2 cellular contexts compared by ENCODE assay signal in genomic region chr22:48976556-48977535, GRCh38.
TF ChIP-seq lines count a peak whose summit lies in the region.

No MANE protein-coding gene starts in this region.

TF ChIP-seq in H1, 55 proteins besides CTCF, POLR2A, EP300 and RAD21:
- no peak for TF ChIP-seq NANOG (IDR thresholded peaks at IDR 0.05; ENCODE audit: insufficient read depth, low read depth, low read length, poor library complexity, severe bottlenecking)
- TF ChIP-seq RXRA (IDR thresholded peaks at IDR 0.05; ENCODE audit: insufficient read depth, low read depth, low read length): no peak
- TF ChIP-seq TEAD4 (IDR thresholded peaks at IDR 0.05; ENCODE audit: low read depth, low read length): no peak

TF ChIP-seq in SK-N-SH, 30 proteins besides CTCF, POLR2A, EP300 and RAD21:
- no peak for TF ChIP-seq RCOR1 (IDR thresholded peaks at IDR 0.05; ENCODE audit: low read length)
- TF ChIP-seq POLR2AphosphoS5 (IDR thresholded peaks at IDR 0.05; ENCODE audit: low read depth, low read length): no peak
- TF ChIP-seq RFX5 (IDR thresholded peaks at IDR 0.05; ENCODE audit: low read length): no peak
- no peak for TF ChIP-seq RXRA (IDR thresholded peaks at IDR 0.05; ENCODE audit: borderline replicate concordance, low read depth)
- no peak for TF ChIP-seq TCF12 (IDR thresholded peaks at IDR 0.05)
- TF ChIP-seq TAF1 (IDR thresholded peaks at IDR 0.05; ENCODE audit: borderline replicate concordance, low read depth, low read length): no peak
- TF ChIP-seq CHD2 (IDR thresholded peaks at IDR 0.05; ENCODE audit: low read length, partially characterized antibody): no peak
- no peak for TF ChIP-seq GATA2 (CRISPR knock-in tag; IDR thresholded peaks at IDR 0.05)
- no peak for TF ChIP-seq FOXJ3 (CRISPR knock-in tag; IDR thresholded peaks at IDR 0.05)
- TF ChIP-seq, protein P1, sequence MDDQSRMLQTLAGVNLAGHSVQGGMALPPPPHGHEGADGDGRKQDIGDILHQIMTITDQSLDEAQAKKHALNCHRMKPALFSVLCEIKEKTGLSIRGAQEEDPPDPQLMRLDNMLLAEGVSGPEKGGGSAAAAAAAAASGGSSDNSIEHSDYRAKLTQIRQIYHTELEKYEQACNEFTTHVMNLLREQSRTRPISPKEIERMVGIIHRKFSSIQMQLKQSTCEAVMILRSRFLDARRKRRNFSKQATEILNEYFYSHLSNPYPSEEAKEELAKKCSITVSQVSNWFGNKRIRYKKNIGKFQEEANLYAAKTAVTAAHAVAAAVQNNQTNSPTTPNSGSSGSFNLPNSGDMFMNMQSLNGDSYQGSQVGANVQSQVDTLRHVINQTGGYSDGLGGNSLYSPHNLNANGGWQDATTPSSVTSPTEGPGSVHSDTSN (IDR thresholded peaks at IDR 0.05): no peak
- TF ChIP-seq REST (IDR thresholded peaks at IDR 0.05; ENCODE audit: low read depth, low read length): no peak
